Comparison of ENCODE assay signal across 8 cellular contexts in genomic region chr12:27424631-27425230, GRCh38. TPM values are rescaled to one million over a fixed set of nuclear protein-coding genes. Genes with fewer than 3 reads are reported as not detected.
DNase-seq lines count a peak whose midpoint lies in the region; ATAC-seq and TF ChIP-seq lines count a peak whose summit lies in the region.

No MANE protein-coding gene starts in this region.

- H3K27ac Mint-ChIP-seq in endothelial cell (ENCODE audit: unreplicated experiment), result no peak overlapping the region
- no peak overlapping the region for H3K27ac Mint-ChIP-seq in activated T-helper 17 cell treated with anti-CD3 and anti-CD28 coated beads, Interleukin-2, amount 50 U/mL, for 72 hours

- no peaks in the 10 kb centered on the region for H3K4me1 Mint-ChIP-seq in endothelial cell (ENCODE audit: unreplicated experiment)
- H3K4me1 Mint-ChIP-seq in activated T-helper 17 cell treated with anti-CD3 and anti-CD28 coated beads, Interleukin-2, amount 50 U/mL, for 72 hours, result no peaks in the 10 kb centered on the region

- ATAC-seq in HG03039 (IDR thresholded peaks at IDR 0.05; ENCODE audit: unreplicated experiment) (no peak), GM19395 (IDR thresholded peaks at IDR 0.05; ENCODE audit: unreplicated experiment) (no peak)
- no peak for ATAC-seq in activated T-helper 17 cell treated with anti-CD3 and anti-CD28 coated beads, Interleukin-2, amount 50 U/mL, for 72 hours (replicated peaks)

- H3K27me3 Mint-ChIP-seq in endothelial cell (ENCODE audit: unreplicated experiment), result peaks cover 3% of the 10 kb centered on the region
- no peaks in the 10 kb centered on the region for H3K27me3 Mint-ChIP-seq in activated T-helper 17 cell treated with anti-CD3 and anti-CD28 coated beads, Interleukin-2, amount 50 U/mL, for 72 hours

- TF ChIP-seq CTCF in GM10266 (IDR thresholded peaks at IDR 0.05; ENCODE audit: control insufficient read depth, insufficient read depth, low read depth, missing control alignments), result peak; percentile 28
- peak; percentile 48 for TF ChIP-seq CTCF in endothelial cell (IDR thresholded peaks at IDR 0.05; ENCODE audit: unreplicated experiment)

- DNase-seq in A172 (ENCODE audit: low spot score), result peak; percentile 71
- DNase-seq in GM10266 (ENCODE audit: extremely low spot score), result no peak
- peak; percentile 34 for DNase-seq in NOMO-1 treated with DMSO at 0.1 percent for 48 hours (lab: John Stamatoyannopoulos, UW; ENCODE audit: unreplicated experiment)
- no peak for DNase-seq in endothelial cell (ENCODE audit: low spot score)
- peak; percentile 12 for DNase-seq in midbrain (lab: John Stamatoyannopoulos, UW)

- no peaks in the 10 kb centered on the region for H3K36me3 Mint-ChIP-seq in endothelial cell (ENCODE audit: low read depth, unreplicated experiment)
- H3K36me3 Mint-ChIP-seq in activated T-helper 17 cell treated with anti-CD3 and anti-CD28 coated beads, Interleukin-2, amount 50 U/mL, for 72 hours (ENCODE audit: low read depth), result no peaks in the 10 kb centered on the region

- H3K4me3 Mint-ChIP-seq in endothelial cell (ENCODE audit: unreplicated experiment), result no peak overlapping the region
- no peak overlapping the region for H3K4me3 Mint-ChIP-seq in activated T-helper 17 cell treated with anti-CD3 and anti-CD28 coated beads, Interleukin-2, amount 50 U/mL, for 72 hours

- H3K9me3 Mint-ChIP-seq in endothelial cell (ENCODE audit: unreplicated experiment), result no peaks in the 10 kb centered on the region
- no peaks in the 10 kb centered on the region for H3K9me3 Mint-ChIP-seq in activated T-helper 17 cell treated with anti-CD3 and anti-CD28 coated beads, Interleukin-2, amount 50 U/mL, for 72 hours

RNA-seq across cellular contexts. Expression of gene SMCO2, which starts 21.8 kb away (rescaled TPM):
- not detected in 2 replicates for total RNA-seq in A172 (2014; rRNA removed; shearing (Covaris generic))
- total RNA-seq in endothelial cell (ENCODE audit: unreplicated experiment), result 0.46 TPM
- under 1 TPM in 1 of 2 donors, not detected in 1; 0.41 TPM for total RNA-seq in activated T-helper 17 cell treated with anti-CD3 and anti-CD28 coated beads, Interleukin-2, amount 50 U/mL, for 72 hours

Comparison
In these comparisons a context has a peak if more than half of its experiments do, and no peak if none do; other contexts are left out.
1. DNase-seq: peak in A172 (single experiment), NOMO-1 treated with DMSO at 0.1 percent for 48 hours (single experiment) and midbrain (single experiment); none in GM10266 (single experiment) and endothelial cell (single experiment).